11 cellular contexts compared by ENCODE assay signal in genomic region chr16:14007460-14007859, GRCh38.
DNase-seq lines count a peak whose midpoint lies in the region; ATAC-seq lines count a peak whose summit lies in the region.
"Had no signal": no experiment of that assay in that cellular context is flagged by ENCODE, and none has a peak within 500 bp of the region (broad histone marks: within the 10 kb centered on the region; RNA-seq: fewer than 3 reads in every experiment).

No MANE protein-coding gene starts in this region.

- intact Hi-C loops in Right ventricle myocardium superior (cut with DNase I): loop anchor here (10.0 kb wide), 1 partner anchor 53 kb away; no protein-coding TSS in a partner anchor

- ATAC-seq in HG03378 (IDR thresholded peaks at IDR 0.05; ENCODE audit: unreplicated experiment) (peak; percentile 75), Right ventricle myocardium superior (ENCODE audit: poor library complexity) (no peak), HG03432 (IDR thresholded peaks at IDR 0.05; ENCODE audit: unreplicated experiment) (no peak), HG03460 (IDR thresholded peaks at IDR 0.05; ENCODE audit: unreplicated experiment) (no peak)
- peak; percentile 78 for ATAC-seq in activated T-helper 17 cell treated with anti-CD3 and anti-CD28 coated beads, Interleukin-2, amount 50 U/mL, for 72 hours (replicated peaks)
- ATAC-seq in stimulated activated effector memory CD8-positive, alpha-beta T cell treated with anti-CD3 and anti-CD28 coated beads, Interleukin-12 subunit alpha, Interleukin-12 subunit beta, amount 100 ng/mL, for 72 hours: peak; percentile 42
- ATAC-seq: activated T-cell treated with anti-CD3 and anti-CD28 coated beads, Interleukin-2, amount 50 U/mL, for 4 hours had no signal

- peak overlapping the region; percentile 42 for H3K27ac Mint-ChIP-seq in activated T-helper 17 cell treated with anti-CD3 and anti-CD28 coated beads, Interleukin-2, amount 50 U/mL, for 72 hours
- no peak overlapping the region for H3K27ac Mint-ChIP-seq in stimulated activated effector memory CD8-positive, alpha-beta T cell treated with anti-CD3 and anti-CD28 coated beads, Interleukin-12 subunit alpha, Interleukin-12 subunit beta, amount 100 ng/mL, for 72 hours

- H3K36me3 Mint-ChIP-seq in activated T-helper 17 cell treated with anti-CD3 and anti-CD28 coated beads, Interleukin-2, amount 50 U/mL, for 72 hours (ENCODE audit: low read depth): no peaks in the 10 kb centered on the region
- no peaks in the 10 kb centered on the region for H3K36me3 Mint-ChIP-seq in stimulated activated effector memory CD8-positive, alpha-beta T cell treated with anti-CD3 and anti-CD28 coated beads, Interleukin-12 subunit alpha, Interleukin-12 subunit beta, amount 100 ng/mL, for 72 hours

- peaks cover 5% of the 10 kb centered on the region for H3K4me1 Mint-ChIP-seq in activated T-helper 17 cell treated with anti-CD3 and anti-CD28 coated beads, Interleukin-2, amount 50 U/mL, for 72 hours
- H3K4me1 Mint-ChIP-seq in stimulated activated effector memory CD8-positive, alpha-beta T cell treated with anti-CD3 and anti-CD28 coated beads, Interleukin-12 subunit alpha, Interleukin-12 subunit beta, amount 100 ng/mL, for 72 hours: peaks cover 7% of the 10 kb centered on the region

- DNase-seq in NCI-H510A treated with DMSO at 0.1 percent for 48 hours (lab: John Stamatoyannopoulos, UW) (peak; percentile 75), NCI-H510A (lab: John Stamatoyannopoulos, UW) (no peak), Right ventricle myocardium superior (no peak)
- DNase-seq in stimulated activated effector memory CD8-positive, alpha-beta T cell treated with anti-CD3 and anti-CD28 coated beads, Interleukin-12 subunit alpha, Interleukin-12 subunit beta, amount 100 ng/mL, for 72 hours (ENCODE audit: low spot score in 2 of 2): no peak
- DNase-seq: ACHN; activated T-cell treated with anti-CD3 and anti-CD28 coated beads, Interleukin-2, amount 50 U/mL, for 4 hours; SW 1271 had no signal

- H3K4me3 Mint-ChIP-seq in activated T-helper 17 cell treated with anti-CD3 and anti-CD28 coated beads, Interleukin-2, amount 50 U/mL, for 72 hours: no peak overlapping the region
- no peak overlapping the region for H3K4me3 Mint-ChIP-seq in stimulated activated effector memory CD8-positive, alpha-beta T cell treated with anti-CD3 and anti-CD28 coated beads, Interleukin-12 subunit alpha, Interleukin-12 subunit beta, amount 100 ng/mL, for 72 hours
- H3K4me3 Mint-ChIP-seq: activated T-cell treated with anti-CD3 and anti-CD28 coated beads, Interleukin-2, amount 50 U/mL, for 4 hours had no signal

- H3K9me3 Mint-ChIP-seq in activated T-helper 17 cell treated with anti-CD3 and anti-CD28 coated beads, Interleukin-2, amount 50 U/mL, for 72 hours: no peaks in the 10 kb centered on the region
- H3K9me3 Mint-ChIP-seq in stimulated activated effector memory CD8-positive, alpha-beta T cell treated with anti-CD3 and anti-CD28 coated beads, Interleukin-12 subunit alpha, Interleukin-12 subunit beta, amount 100 ng/mL, for 72 hours: no peaks in the 10 kb centered on the region
- H3K9me3 Mint-ChIP-seq: activated T-cell treated with anti-CD3 and anti-CD28 coated beads, Interleukin-2, amount 50 U/mL, for 4 hours had no signal

- H3K27me3 Mint-ChIP-seq in activated T-helper 17 cell treated with anti-CD3 and anti-CD28 coated beads, Interleukin-2, amount 50 U/mL, for 72 hours: peaks cover 15% of the 10 kb centered on the region

Comparison
In these comparisons a context has a peak if more than half of its experiments do, and no peak if none do; other contexts are left out.
1. ATAC-seq: peak in HG03378 (single experiment), activated T-helper 17 cell treated with anti-CD3 and anti-CD28 coated beads, Interleukin-2, amount 50 U/mL, for 72 hours (single experiment) and stimulated activated effector memory CD8-positive, alpha-beta T cell treated with anti-CD3 and anti-CD28 coated beads, Interleukin-12 subunit alpha, Interleukin-12 subunit beta, amount 100 ng/mL, for 72 hours (single experiment); none in Right ventricle myocardium superior (single experiment), HG03432 (single experiment) and HG03460 (single experiment).